Comparison of ENCODE assay signal across 8 cellular contexts in the genomic region with DNA sequence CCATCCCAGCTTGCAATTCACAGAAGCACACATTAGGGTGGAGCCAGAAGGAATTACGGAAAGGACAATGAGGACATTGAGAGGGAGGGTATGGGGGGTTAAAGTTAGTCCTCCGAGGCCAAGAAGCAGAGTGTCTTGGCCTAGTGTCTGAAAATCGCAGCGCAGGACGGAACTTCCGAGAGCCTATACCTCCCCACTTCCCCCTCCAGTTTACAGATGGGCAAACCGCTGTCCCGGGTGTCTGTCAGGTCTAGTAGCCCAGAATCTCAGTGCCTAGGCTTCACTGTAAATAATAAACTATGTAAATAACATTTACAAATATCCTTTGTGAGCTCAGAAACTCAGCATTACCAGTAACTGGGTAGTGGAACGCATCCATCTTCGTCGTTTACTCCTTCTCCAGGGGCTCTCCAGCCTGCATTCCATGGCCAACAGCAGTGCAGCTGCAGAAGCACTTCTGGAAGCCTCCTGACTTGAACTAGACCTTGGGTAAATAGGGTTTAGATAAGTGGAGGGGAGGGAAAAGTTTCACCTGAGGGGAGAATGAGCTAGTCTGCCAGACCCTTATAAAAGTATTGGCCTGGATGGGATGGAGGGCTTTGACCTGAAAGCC. TPM values are rescaled to one million over a fixed set of nuclear protein-coding genes. Genes with fewer than 3 reads are reported as not detected.
DNase-seq lines count a peak whose midpoint lies in the region; ATAC-seq and TF ChIP-seq lines count a peak whose summit lies in the region.

No MANE protein-coding gene starts in this region.

- H3K9ac ChIP-seq in HUES48 (ENCODE audit: low read depth, low read length) (peak overlapping the region; percentile 62), skeletal muscle satellite cell (ENCODE audit: low read depth, low read length) (peak overlapping the region; percentile 92)

- H3K27me3 ChIP-seq in HUES48 (ENCODE audit: control insufficient read depth, insufficient read depth, low read length), result peaks cover 21% of the 10 kb centered on the region
- H3K27me3 ChIP-seq in adrenal gland, result no peaks in the 10 kb centered on the region
- no peaks in the 10 kb centered on the region for H3K27me3 ChIP-seq in iPS DF 6.9 (ENCODE audit: control insufficient read depth, insufficient read depth, low read length)
- no peaks in the 10 kb centered on the region for H3K27me3 ChIP-seq in skeletal muscle satellite cell (ENCODE audit: control insufficient read depth, insufficient read depth, low read length)

- peak; percentile 67 for ATAC-seq in GM21390 (IDR thresholded peaks at IDR 0.05; ENCODE audit: unreplicated experiment)

- H3K36me3 ChIP-seq in HUES48 (ENCODE audit: control insufficient read depth, insufficient read depth, low read length) (no peaks in the 10 kb centered on the region), adrenal gland (replicated peaks in 1 of 2) (no peaks in the 10 kb centered on the region), iPS DF 6.9 (ENCODE audit: control insufficient read depth, insufficient read depth, low read length) (no peaks in the 10 kb centered on the region), skeletal muscle satellite cell (ENCODE audit: insufficient read depth, low read length) (no peaks in the 10 kb centered on the region)

- DNase-seq in adrenal gland, result peak in 6 of 7 donors; percentile 34 to 69 (median 51)
- no peak for DNase-seq in iPS DF 6.9 (ENCODE audit: low read depth, low spot score)
- no peak for DNase-seq in NCI-H187 treated with DMSO at 0.1 percent for 48 hours (lab: John Stamatoyannopoulos, UW)
- no peak for DNase-seq in HCEC 1CT

- H3K4me1 ChIP-seq in HUES48 (ENCODE audit: control insufficient read depth, insufficient read depth, low read length), result peaks cover 6% of the 10 kb centered on the region
- H3K4me1 ChIP-seq in adrenal gland (replicated peaks in 1 of 2), result peaks cover 8 to 14% of the 10 kb centered on the region in 2 donors
- H3K4me1 ChIP-seq in iPS DF 6.9 (ENCODE audit: control insufficient read depth, insufficient read depth, low read length), result no peaks in the 10 kb centered on the region; the same call in 1 of the 2 replicates
- peaks cover 16% of the 10 kb centered on the region for H3K4me1 ChIP-seq in skeletal muscle satellite cell (ENCODE audit: control insufficient read depth, insufficient read depth, low read length)

- no peak for TF ChIP-seq POLR2A in adrenal gland (IDR thresholded peaks at IDR 0.05)

- intact Hi-C loops in adrenal gland (cut with DNase I), result no loop called here

- TF ChIP-seq CTCF in GM12875 (IDR thresholded peaks at IDR 0.05; ENCODE audit: borderline replicate concordance, insufficient read depth, low read depth, low read length) (no peak), adrenal gland (IDR thresholded peaks at IDR 0.05) (peak in 1 of 6 experiments; percentile 13)

- H3K9me3 ChIP-seq in HUES48 (ENCODE audit: control insufficient read depth, insufficient read depth, low read length) (no peaks in the 10 kb centered on the region), adrenal gland (replicated peaks in 1 of 3) (no peaks in the 10 kb centered on the region), iPS DF 6.9 (ENCODE audit: control insufficient read depth, insufficient read depth, low read length) (no peaks in the 10 kb centered on the region), skeletal muscle satellite cell (replicated peaks; ENCODE audit: low read length) (no peaks in the 10 kb centered on the region)

- H3K4me3 ChIP-seq in GM12875 (ENCODE audit: low read depth, low read length) (peak overlapping the region; percentile 74), HUES48 (ENCODE audit: low read depth, low read length) (peak overlapping the region; percentile 69), adrenal gland (peak overlapping the region in 2 of 4 donors; percentile 64 to 78), iPS DF 6.9 (ENCODE audit: low read length) (peak overlapping the region; percentile 47; the same call in 1 of the 2 replicates), skeletal muscle satellite cell (ENCODE audit: low read length) (peak overlapping the region; percentile 74)

- peak overlapping the region; percentile 75 for H3K27ac ChIP-seq in HUES48 (ENCODE audit: low read depth, low read length)
- peak overlapping the region; percentile 35 to 96 (median 84) for H3K27ac ChIP-seq in adrenal gland
- H3K27ac ChIP-seq in iPS DF 6.9 (ENCODE audit: low read length), result no peak overlapping the region

- peak overlapping the region; percentile 88 for H3K4me2 ChIP-seq in skeletal muscle satellite cell (ENCODE audit: low read length)

- 43 to 58% (median 49%) methylated on average over 11 of the region's 11 CpGs for WGBS in adrenal gland, 4 donors
- WGBS in iPS DF 6.9 (ENCODE audit: insufficient coverage, insufficient read length), result no CpG with 5 or more reads among the region's 11 CpGs

RNA-seq across cellular contexts. Expression of a gene that starts 1.0 kb away (rescaled TPM):
- total RNA-seq in adrenal gland, result 10 to 100 TPM; 11.1 to 15.3 (median 13.8) TPM
- polyA plus RNA-seq in adrenal gland, result 10 to 100 TPM in 1 of 3 donors, 1 to 10 TPM in 2; 3.5 to 13.5 (median 6.6) TPM
- total RNA-seq in skeletal muscle satellite cell (2012; rRNA removed), result 1.7 and 2.0 TPM in 2 replicates

RNA-seq across cellular contexts. Expression of a gene that starts 17.4 kb away (rescaled TPM):
- total RNA-seq in adrenal gland, result 1 to 10 TPM in 2 of 8 donors, under 1 TPM in 6; 0.28 to 1.4 (median 0.72) TPM
- polyA plus RNA-seq in adrenal gland, result 1 to 10 TPM in 2 of 3 donors, under 1 TPM in 1; 0.53 to 2.0 (median 1.4) TPM
- 0.22 TPM in 1 of 2 replicates, not detected in the other for total RNA-seq in skeletal muscle satellite cell (2012; rRNA removed)

RNA-seq across cellular contexts. Expression of a gene that starts 20.8 kb away (rescaled TPM):
- total RNA-seq in adrenal gland, result 1 to 10 TPM in 2 of 8 donors, under 1 TPM in 5, not detected in 1; 0.28 to 2.0 (median 0.79) TPM
- polyA plus RNA-seq in adrenal gland, result under 1 TPM; 0.07 to 0.55 (median 0.16) TPM
- 0.44 TPM in 1 of 2 replicates, not detected in the other for total RNA-seq in skeletal muscle satellite cell (2012; rRNA removed)

Comparison
In these comparisons a context has a peak if more than half of its experiments do, and no peak if none do; other contexts are left out.
1. DNase-seq: peak in adrenal gland (6 of 7); none in iPS DF 6.9 (single experiment), NCI-H187 treated with DMSO at 0.1 percent for 48 hours (single experiment) and HCEC 1CT (single experiment).